ENCODE assay signal across 19 cellular contexts in the genomic region with DNA sequence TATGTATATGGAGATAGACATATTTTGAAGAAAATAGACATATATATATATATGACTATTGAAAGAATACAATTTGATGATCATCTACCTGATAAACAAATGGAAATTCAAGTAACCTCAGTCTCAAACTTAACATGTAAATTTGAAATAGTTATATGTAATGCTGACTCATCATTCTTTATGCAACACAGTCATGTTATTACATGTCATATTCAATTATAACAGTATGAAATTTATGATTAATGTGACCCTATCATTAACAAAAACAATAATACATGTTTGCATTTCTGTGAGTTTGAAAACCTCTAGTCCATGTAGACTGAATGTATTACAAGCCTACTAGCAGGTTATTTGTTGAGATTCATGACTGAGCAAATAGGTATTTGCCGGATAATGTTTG.
"Had no signal": no experiment of that assay in that cellular context is flagged by ENCODE, and none has a peak within 500 bp of the region (broad histone marks: within the 10 kb centered on the region; RNA-seq: fewer than 3 reads in every experiment).

No MANE protein-coding gene starts in this region.

- H3K36me3 ChIP-seq: gastroesophageal sphincter, spleen, stomach, thoracic aorta, transverse colon had no signal

- FAIRE-seq: colon had no signal

- ATAC-seq: gastroesophageal sphincter; naive thymus-derived CD4-positive, alpha-beta T cell; psoas muscle; sciatic nerve had no signal

- H3K4me3 ChIP-seq: gastroesophageal sphincter, psoas muscle, spleen, stomach, thoracic aorta, transverse colon had no signal

- H3K9me3 ChIP-seq: gastroesophageal sphincter, psoas muscle, thoracic aorta, transverse colon had no signal

- DNase-seq: cerebellar nuclear complex; erythroblast; glutamatergic neuron; immature natural killer cell; naive thymus-derived CD4-positive, alpha-beta T cell; nephron progenitor cell; psoas muscle; retina; spleen; stimulated activated CD4-positive, alpha-beta T cell treated with anti-CD3 and anti-CD28 coated beads, Interleukin-2, amount 100 ng/mL, for 24 hours; stimulated activated CD4-positive, alpha-beta T cell treated with anti-CD3 and anti-CD28 coated beads, Interleukin-4, amount 100 ng/mL, for 4 hours; stimulated activated naive CD4-positive, alpha-beta T cell; stomach; substantia nigra; transverse colon had no signal

- H3K27me3 ChIP-seq: gastroesophageal sphincter, spleen, stomach, transverse colon had no signal

- H3K4me1 ChIP-seq: gastroesophageal sphincter, psoas muscle, spleen, stomach had no signal

- H3K27ac ChIP-seq: gastroesophageal sphincter, psoas muscle, spleen, stomach, thoracic aorta, transverse colon had no signal
